In genomic region chr2:37711308-37711731, GRCh38 we compare ENCODE assay signal across 8 cellular contexts. TPM values are rescaled to one million over a fixed set of nuclear protein-coding genes. Genes with fewer than 3 reads are reported as not detected.
A peak's percentile ranks its signal among the peaks of the same experiment; 100 is the strongest.
DNase-seq lines count a peak whose midpoint lies in the region; FAIRE-seq and TF ChIP-seq lines count a peak whose summit lies in the region.

No MANE protein-coding gene starts in this region.

- no peaks in the 10 kb centered on the region for H3K36me3 ChIP-seq in BLaER1 treated with 17β-estradiol and CSF1 and Interleukin-3, amounts not matched to agents 10 nM and 100 nM
- H3K36me3 ChIP-seq in GM23248 (ENCODE audit: low read depth) (no peaks in the 10 kb centered on the region), H1 (ENCODE audit: control insufficient read depth in 2 of 4, insufficient read depth in 4 of 4, low read length in 3 of 4) (no peaks in the 10 kb centered on the region)

- no peaks in the 10 kb centered on the region for H3K9me2 ChIP-seq in GM23248 (ENCODE audit: insufficient read depth)

- no peak for TF ChIP-seq RAD21 in H1 (IDR thresholded peaks at IDR 0.05 in 1 of 2, conservative IDR thresholded peaks at IDR 0.05 in 1 of 2; ENCODE audit: low read depth in 2 of 2, low read length in 2 of 2)

- H4K91ac ChIP-seq in H1 (replicated peaks; ENCODE audit: insufficient read length, low read length) = no peak overlapping the region

- H3K23ac ChIP-seq in H1 (ENCODE audit: insufficient read length) = no peak overlapping the region

- H3K9ac ChIP-seq in BLaER1 treated with 17β-estradiol and CSF1 and Interleukin-3, amounts not matched to agents 10 nM and 100 nM = peak overlapping the region in 4 of 11 experiments; percentile 9 to 18 (median 15); a peak in 3 of 22 replicates
- peak overlapping the region; percentile 22; the same call in 1 of the 2 replicates for H3K9ac ChIP-seq in GM23248
- no peak overlapping the region for H3K9ac ChIP-seq in H1 (replicated peaks in 1 of 4; ENCODE audit: extremely low read depth in 1 of 4, low read depth in 3 of 4, low read length in 3 of 4)

- peak overlapping the region in 8 of 11 experiments; percentile 9 to 78 (median 42); a peak in 12 of 22 replicates for H3K27ac ChIP-seq in BLaER1 treated with 17β-estradiol and CSF1 and Interleukin-3, amounts not matched to agents 10 nM and 100 nM
- H3K27ac ChIP-seq in GM23248 (peak overlapping the region; percentile 81), RWPE1 (no peak overlapping the region; the same call in 1 of the 2 replicates), H1 (ENCODE audit: low read depth, low read length) (no peak overlapping the region)

- TF ChIP-seq CTCF in RWPE1 (conservative IDR thresholded peaks at IDR 0.05; ENCODE audit: low read depth) (no peak), H1 (IDR thresholded peaks at IDR 0.05; ENCODE audit: control extremely low read depth in 1 of 3, insufficient read depth in 1 of 3, low read depth in 1 of 3, low read length in 3 of 3) (no peak)

- H3K4ac ChIP-seq in H1 (replicated peaks; ENCODE audit: insufficient read length, low read depth, low read length) = no peak overlapping the region

- no peak overlapping the region for H2AFZ ChIP-seq in GM23248
- H2AFZ ChIP-seq in H1 (ENCODE audit: low read length) = peak overlapping the region; percentile 73; the same call in 1 of the 2 replicates

- H3K4me3 ChIP-seq in BLaER1 treated with 17β-estradiol and CSF1 and Interleukin-3, amounts not matched to agents 10 nM and 100 nM = no peak overlapping the region
- peak overlapping the region; percentile 32 for H3K4me3 ChIP-seq in GM23248
- no peak overlapping the region for H3K4me3 ChIP-seq in H1 (ENCODE audit: extremely low read depth in 1 of 4, insufficient read depth in 2 of 4, low read depth in 3 of 4, low read length in 4 of 4)

- H2AK5ac ChIP-seq in H1 (ENCODE audit: low read depth, low read length) = no peak overlapping the region

- H3K23me2 ChIP-seq in H1 (ENCODE audit: low read depth, low read length) = peaks cover 2% of the 10 kb centered on the region; the same call in 1 of the 2 replicates

- no peak overlapping the region for H3K56ac ChIP-seq in H1 (replicated peaks; ENCODE audit: insufficient read length, low read depth, low read length)

- no peak overlapping the region for H4K8ac ChIP-seq in H1 (ENCODE audit: extremely low read depth, insufficient read depth, low read length)

- no peak overlapping the region for H2BK5ac ChIP-seq in H1 (ENCODE audit: low read depth, low read length)

- H2BK12ac ChIP-seq in H1 (ENCODE audit: low read depth, low read length) = no peak overlapping the region

- no peak for TF ChIP-seq POLR2A in H1 (IDR thresholded peaks at IDR 0.05; ENCODE audit: control extremely low read depth in 1 of 2, low read depth in 2 of 2, low read length in 2 of 2)

- FAIRE-seq in H1 (lab: Jason Lieb, UNC) = no peak

- DNase-seq in GM23248 = peak; percentile 92
- DNase-seq in RWPE1 (ENCODE audit: low spot score) = peak; percentile 64
- peak in 1 of 2 experiments; percentile 19 for DNase-seq in H1 (ENCODE audit: low read depth in 1 of 2, low spot score in 2 of 2)
- peak; percentile 28 for DNase-seq in smooth muscle cell of the brain vasculature (ENCODE audit: low read depth, low spot score)
- DNase-seq in GM19238 (ENCODE audit: insufficient read length, low spot score) = no peak
- no peak for DNase-seq in globus pallidus (ENCODE audit: low spot score)
- DNase-seq in stimulated activated CD4-positive, alpha-beta T cell treated with anti-CD3 and anti-CD28 coated beads, Interleukin-2, amount 100 ng/mL, for 48 hours = no peak

- peaks cover 0 to 12% (median 0%) of the 10 kb centered on the region in 11 experiments; a peak in 2 of 22 replicates for H3K27me3 ChIP-seq in BLaER1 treated with 17β-estradiol and CSF1 and Interleukin-3, amounts not matched to agents 10 nM and 100 nM
- H3K27me3 ChIP-seq in GM23248 (replicated peaks; ENCODE audit: insufficient read depth) (no peaks in the 10 kb centered on the region), H1 (replicated peaks in 1 of 4; ENCODE audit: control insufficient read depth in 3 of 4, extremely low read depth in 1 of 4, insufficient read depth in 3 of 4, low read length in 3 of 4) (no peaks in the 10 kb centered on the region)

- peaks cover 41% of the 10 kb centered on the region for H3F3A ChIP-seq in GM23248 (ENCODE audit: insufficient read depth)

- WGBS in GM23248 (ENCODE audit: low coverage in 1 of 2, low lambda C conversion rate in 2 of 2, missing lambda C conversion rate in 2 of 2), 2 experiments = 0% methylated on average over 1 of the region's 1 CpG
- WGBS in H1 (ENCODE audit: extremely low coverage in 1 of 2, insufficient coverage in 1 of 2, insufficient read length in 1 of 2, insufficient replicate concordance in 2 of 2, low coverage in 1 of 2, low lambda C conversion rate in 2 of 2, missing lambda C conversion rate in 1 of 2), 2 experiments = 100% methylated on average over 1 of the region's 1 CpG; no CpG with 5 or more reads in 1 of the 2 experiments

- H3K4me1 ChIP-seq in BLaER1 treated with 17β-estradiol and CSF1 and Interleukin-3, amounts not matched to agents 10 nM and 100 nM = peaks cover 45 to 67% (median 55%) of the 10 kb centered on the region in 10 experiments
- peaks cover 47% of the 10 kb centered on the region for H3K4me1 ChIP-seq in GM23248 (ENCODE audit: insufficient read depth)
- H3K4me1 ChIP-seq in H1 (replicated peaks in 1 of 4; ENCODE audit: control insufficient read depth in 3 of 4, insufficient read depth in 4 of 4, low read length in 3 of 4) = peaks cover 0 to 2% (median 0%) of the 10 kb centered on the region in 4 experiments; a peak in 1 of 7 replicates

- in situ Hi-C loops in GM23248 (cut with MboI) = no loop called here

- no peak overlapping the region for H3K14ac ChIP-seq in H1 (ENCODE audit: insufficient read length)

- H3K79me1 ChIP-seq in H1 (ENCODE audit: low read depth, low read length) = no peaks in the 10 kb centered on the region

- no peak overlapping the region for H2BK20ac ChIP-seq in H1 (ENCODE audit: low read length)

- 0 out of 2 replicates have a peak overlapping the region, but pooled peaks have one; percentile 24 for H3K18ac ChIP-seq in H1 (ENCODE audit: extremely low read depth, low read length)

- H3K79me2 ChIP-seq in GM23248 (ENCODE audit: insufficient read depth) (no peaks in the 10 kb centered on the region), H1 (ENCODE audit: control insufficient read depth in 1 of 2, insufficient read depth in 2 of 2, low read length in 2 of 2) (no peaks in the 10 kb centered on the region)

- CTCF ChIA-PET in RWPE1 (lab: Yijun Ruan, JAX) = interaction anchor here (0.6 to 1.4 kb wide), 2 partner anchors 17 to 166 kb away, joined by 3 to 9 read pairs; no protein-coding TSS in a partner anchor
- CTCF ChIA-PET in H1 (lab: Charles Lee; ENCODE audit: partially characterized antibody) = interaction anchor here (0.8 to 1.5 kb wide), 3 partner anchors 8 to 57 kb away, joined by 3 read pairs; no protein-coding TSS in a partner anchor

- H2BK120ac ChIP-seq in H1 (replicated peaks; ENCODE audit: low read depth, low read length) = no peak overlapping the region

- TF ChIP-seq EP300 in H1 (IDR thresholded peaks at IDR 0.05; ENCODE audit: borderline replicate concordance in 1 of 2, low read depth in 2 of 2, low read length in 2 of 2) = no peak

- no peak overlapping the region for H4K5ac ChIP-seq in H1 (ENCODE audit: insufficient read length, low read depth, low read length)

- peaks cover 15 to 25% (median 23%) of the 10 kb centered on the region in 11 experiments; a peak in 21 of 22 replicates for H3K9me3 ChIP-seq in BLaER1 treated with 17β-estradiol and CSF1 and Interleukin-3, amounts not matched to agents 10 nM and 100 nM (replicated peaks in 1 of 11)
- no peaks in the 10 kb centered on the region for H3K9me3 ChIP-seq in GM23248 (ENCODE audit: low read depth)
- H3K9me3 ChIP-seq in H1 (ENCODE audit: insufficient read depth in 2 of 2, low read depth in 1 of 2, low read length in 1 of 2) = no peaks in the 10 kb centered on the region

- POLR2A ChIA-PET in RWPE1 (lab: Yijun Ruan, JAX; ENCODE audit: low non-redundant PET) = no interaction called here
- POLR2A ChIA-PET in H1 (lab: Charles Lee; ENCODE audit: partially characterized antibody) = no interaction called here

- no peaks in the 10 kb centered on the region for H4K20me1 ChIP-seq in BLaER1 treated with 17β-estradiol and CSF1 and Interleukin-3, amounts not matched to agents 10 nM and 100 nM
- H4K20me1 ChIP-seq in GM23248 (ENCODE audit: insufficient read depth) = no peaks in the 10 kb centered on the region
- no peaks in the 10 kb centered on the region for H4K20me1 ChIP-seq in H1 (replicated peaks in 1 of 2; ENCODE audit: control insufficient read depth in 1 of 2, insufficient read depth in 2 of 2, low read length in 2 of 2)

- peak overlapping the region; percentile 64 to 83 (median 79) for H3K4me2 ChIP-seq in BLaER1 treated with 17β-estradiol and CSF1 and Interleukin-3, amounts not matched to agents 10 nM and 100 nM
- peak overlapping the region; percentile 44 for H3K4me2 ChIP-seq in GM23248 (ENCODE audit: unreplicated experiment)
- H3K4me2 ChIP-seq in H1 (ENCODE audit: insufficient read depth in 1 of 2, low read depth in 2 of 2, low read length in 2 of 2) = no peak overlapping the region

- no peak overlapping the region for H2BK15ac ChIP-seq in H1 (ENCODE audit: low read length)

TF ChIP-seq in H1, 55 proteins besides CTCF, POLR2A, EP300 and RAD21:
- TF ChIP-seq SP1 (IDR thresholded peaks at IDR 0.05; ENCODE audit: low read depth, low read length) (peak; percentile 70; the same call in 1 of the 2 replicates), RBBP5 (IDR thresholded peaks at IDR 0.05; ENCODE audit: borderline replicate concordance, low read depth, low read length) (peak; percentile 82; the same call in 1 of the 2 replicates), SIX5 (IDR thresholded peaks at IDR 0.05; ENCODE audit: low read depth, low read length) (no peak), TEAD4 (IDR thresholded peaks at IDR 0.05; ENCODE audit: low read depth, low read length) (no peak), ASH2L (IDR thresholded peaks at IDR 0.05; ENCODE audit: low read length) (peak; percentile 87), TBP (IDR thresholded peaks at IDR 0.05; ENCODE audit: low read depth, low read length) (0 out of 2 replicates have a peak, but pooled peaks have one; percentile 24)

RNA-seq across cellular contexts. Expression of gene CDC42EP3, which starts 39.9 kb away (rescaled TPM):
- total RNA-seq in GM23248 (2014; rRNA removed; shearing (Covaris generic)) = 144 and 166 TPM in 2 replicates
- polyA plus RNA-seq in GM23248 (2016; fragmentation: Nextera tagmentation; extraction: Ambion mirVana) (289 and 295 TPM in 2 replicates), H1 (2011; rRNA removed) (18.4 and 19.3 TPM in 2 replicates)
- 24.7 and 25.2 TPM in 2 replicates for total RNA-seq in H1 (2021; fragmentation: NEBNext Ultra II Directional; extraction: Animal tissue kit (Norgen Biotek cat#: 25700))
- 19.7 TPM for polyA plus RNA-seq in H1 (2011; cell fraction: cytosol; rRNA removed)
- polyA plus RNA-seq in H1 (2011; cell fraction: nucleus; rRNA removed) = 23.3 TPM
- polyA plus RNA-seq in H1 (2012, experiment 1 of 2) = 12.0 to 23.5 TPM (median 15.7 TPM) in 4 replicates
- 7.4 TPM for polyA plus RNA-seq in H1 (2012, experiment 2 of 2)
- 23.5 TPM for polyA plus RNA-seq in H1 (2013, experiment 1 of 2)
- 27.0 TPM for polyA plus RNA-seq in H1 (2013, experiment 2 of 2)
- polyA minus RNA-seq in H1 (2011; rRNA and poly(A)+ RNA removed) = 25.5 and 26.6 TPM in 2 replicates
- 10.1 TPM for polyA minus RNA-seq in H1 (2011; cell fraction: cytosol; rRNA and poly(A)+ RNA removed)
- polyA minus RNA-seq in H1 (2011; cell fraction: nucleus; rRNA and poly(A)+ RNA removed) = 23.3 TPM

Comparison
In these comparisons a context has a peak if more than half of its experiments do, and no peak if none do; other contexts are left out.
1. H3K27ac ChIP-seq: peak in BLaER1 treated with 17β-estradiol and CSF1 and Interleukin-3, amounts not matched to agents 10 nM and 100 nM (8 of 11) and GM23248 (single experiment); none in RWPE1 (single experiment) and H1 (single experiment).
2. H3K4me2 ChIP-seq: peak in BLaER1 treated with 17β-estradiol and CSF1 and Interleukin-3, amounts not matched to agents 10 nM and 100 nM (11 of 11) and GM23248 (single experiment); none in H1 (0 of 2).
3. DNase-seq: peak in GM23248 (single experiment), RWPE1 (single experiment) and smooth muscle cell of the brain vasculature (single experiment); none in GM19238 (single experiment), globus pallidus (single experiment) and stimulated activated CD4-positive, alpha-beta T cell treated with anti-CD3 and anti-CD28 coated beads, Interleukin-2, amount 100 ng/mL, for 48 hours (0 of 2).